8 cellular contexts compared by ENCODE assay signal in genomic region chr9:126397056-126397455, GRCh38.
DNase-seq lines count a peak whose midpoint lies in the region; ATAC-seq and TF ChIP-seq lines count a peak whose summit lies in the region.

No MANE protein-coding gene starts in this region.

- no peak overlapping the region for H2AFZ ChIP-seq in osteoblast (ENCODE audit: low read length)

- no peaks in the 10 kb centered on the region for H3K27me3 ChIP-seq in osteoblast (ENCODE audit: insufficient read depth, low read length)

- H3K9me3 ChIP-seq in osteoblast (ENCODE audit: low read depth, low read length), result no peaks in the 10 kb centered on the region

- H3K27ac ChIP-seq in osteoblast (ENCODE audit: low read depth, low read length), result no peak overlapping the region

- H3K4me3 ChIP-seq in osteoblast (ENCODE audit: insufficient read depth, low read length), result no peak overlapping the region

- H3K36me3 ChIP-seq in osteoblast (ENCODE audit: insufficient read depth, low read length), result peaks cover 10% of the 10 kb centered on the region

- peaks cover 16% of the 10 kb centered on the region for H3K4me1 ChIP-seq in osteoblast (ENCODE audit: insufficient read depth, low read length)

- peak; percentile 43 for DNase-seq in SHP77 treated with DMSO at 0.1 percent for 48 hours (lab: John Stamatoyannopoulos, UW)
- peak; percentile 47 for DNase-seq in activated naive CD8-positive, alpha-beta T cell treated with anti-CD3 and anti-CD28 coated beads, Interleukin-2, amount 50 U/mL, for 16 hours (ENCODE audit: low read depth, low spot score)
- DNase-seq in stimulated activated CD8-positive, alpha-beta memory T cell treated with anti-CD3 and anti-CD28 coated beads, Interleukin-15, amount 100 ng/mL, for 24 hours (ENCODE audit: low read depth), result peak; percentile 10
- DNase-seq in HUDEP-2 (lab: John Stamatoyannopoulos, UW; ENCODE audit: unreplicated experiment in 76 of 76), result no peak
- no peak for DNase-seq in NCI-H1694 (lab: John Stamatoyannopoulos, UW)
- no peak for DNase-seq in osteoblast (ENCODE audit: insufficient read length, low spot score, missing footprints)

- ATAC-seq in GM18498 (IDR thresholded peaks at IDR 0.05; ENCODE audit: unreplicated experiment) (peak; percentile 90), HG02642 (IDR thresholded peaks at IDR 0.05; ENCODE audit: poor library complexity, unreplicated experiment) (peak; percentile 87)

- H3K79me2 ChIP-seq in osteoblast (ENCODE audit: insufficient read depth, low read length), result no peaks in the 10 kb centered on the region

- TF ChIP-seq CTCF in osteoblast (IDR thresholded peaks at IDR 0.05; ENCODE audit: extremely low read depth, low read depth, low read length), result no peak

- H4K20me1 ChIP-seq in osteoblast (ENCODE audit: insufficient read depth, low read length), result no peaks in the 10 kb centered on the region

- no peak overlapping the region for H3K4me2 ChIP-seq in osteoblast (ENCODE audit: insufficient read depth, low read length)

Comparison
In these comparisons a context has a peak if more than half of its experiments do, and no peak if none do; other contexts are left out.
1. DNase-seq: peak in SHP77 treated with DMSO at 0.1 percent for 48 hours (single experiment), activated naive CD8-positive, alpha-beta T cell treated with anti-CD3 and anti-CD28 coated beads, Interleukin-2, amount 50 U/mL, for 16 hours (single experiment) and stimulated activated CD8-positive, alpha-beta memory T cell treated with anti-CD3 and anti-CD28 coated beads, Interleukin-15, amount 100 ng/mL, for 24 hours (single experiment); none in HUDEP-2 (0 of 76), NCI-H1694 (single experiment) and osteoblast (single experiment).